16 cellular contexts compared by ENCODE assay signal in genomic region chr3:45002139-45002660, GRCh38. TPM values are rescaled to one million over a fixed set of nuclear protein-coding genes. Genes with fewer than 3 reads are reported as not detected.
A peak's percentile ranks its signal among the peaks of the same experiment; 100 is the strongest.
DNase-seq lines count a peak whose midpoint lies in the region; ATAC-seq and TF ChIP-seq lines count a peak whose summit lies in the region.
"Had no signal": no experiment of that assay in that cellular context is flagged by ENCODE, and none has a peak within 500 bp of the region (broad histone marks: within the 10 kb centered on the region; RNA-seq: fewer than 3 reads in every experiment).

No MANE protein-coding gene starts in this region.

- peaks cover 31% of the 10 kb centered on the region for H3K4me1 Mint-ChIP-seq in activated naive CD8-positive, alpha-beta T cell (ENCODE audit: low read depth)
- H3K4me1 Mint-ChIP-seq in activated naive CD8-positive, alpha-beta T cell treated with anti-CD3 and anti-CD28 coated beads for 36 hours = peaks cover 16% of the 10 kb centered on the region
- H3K4me1 Mint-ChIP-seq: CD14-positive monocyte, GM23338 had no signal

- no peaks in the 10 kb centered on the region for H3K9me3 ChIP-seq in RWPE2 (ENCODE audit: severe bottlenecking)
- no peaks in the 10 kb centered on the region for H3K9me3 ChIP-seq in skeletal muscle tissue (ENCODE audit: control insufficient read depth in 3 of 3, low read length in 3 of 3)
- H3K9me3 ChIP-seq: A549 had no signal

- H3K9ac ChIP-seq in skeletal muscle tissue (ENCODE audit: low read depth in 1 of 3, low read length in 3 of 3) = no peak overlapping the region

- no peak overlapping the region for H3K4me3 Mint-ChIP-seq in activated naive CD8-positive, alpha-beta T cell
- no peak overlapping the region for H3K4me3 Mint-ChIP-seq in activated naive CD8-positive, alpha-beta T cell treated with anti-CD3 and anti-CD28 coated beads for 36 hours
- H3K4me3 Mint-ChIP-seq: CD14-positive monocyte, GM23338 had no signal

- H3K9me3 Mint-ChIP-seq in activated naive CD8-positive, alpha-beta T cell (ENCODE audit: low read depth) = no peaks in the 10 kb centered on the region
- peaks cover 7% of the 10 kb centered on the region for H3K9me3 Mint-ChIP-seq in activated naive CD8-positive, alpha-beta T cell treated with anti-CD3 and anti-CD28 coated beads for 36 hours

- H3K27me3 Mint-ChIP-seq in activated naive CD8-positive, alpha-beta T cell = no peaks in the 10 kb centered on the region
- H3K27me3 Mint-ChIP-seq in activated naive CD8-positive, alpha-beta T cell treated with anti-CD3 and anti-CD28 coated beads for 36 hours = no peaks in the 10 kb centered on the region

- H3K4me1 ChIP-seq in RWPE2 (ENCODE audit: insufficient read depth, poor library complexity, severe bottlenecking) (no peaks in the 10 kb centered on the region), skeletal muscle tissue (ENCODE audit: control insufficient read depth in 3 of 3, insufficient read depth in 3 of 3, low read length in 3 of 3) (peaks cover 15 to 23% (median 20%) of the 10 kb centered on the region in 3 donors)
- H3K4me1 ChIP-seq: A549 had no signal

- H3K27ac Mint-ChIP-seq in activated naive CD8-positive, alpha-beta T cell = peak overlapping the region; percentile 36
- no peak overlapping the region for H3K27ac Mint-ChIP-seq in activated naive CD8-positive, alpha-beta T cell treated with anti-CD3 and anti-CD28 coated beads for 36 hours
- H3K27ac Mint-ChIP-seq: GM23338 had no signal

- H3K27ac ChIP-seq in RWPE2 (ENCODE audit: poor library complexity, severe bottlenecking) = no peak overlapping the region
- peak overlapping the region; percentile 64 for H3K27ac ChIP-seq in skeletal muscle tissue (ENCODE audit: low read depth, low read length)
- H3K27ac ChIP-seq: A549 had no signal

- ATAC-seq in RWPE2 (ENCODE audit: low read depth) = no peak
- ATAC-seq in left lobe of liver = peak; percentile 83
- ATAC-seq: A549, GM23338 had no signal

- in situ Hi-C loops in G401 (cut with HindIII; ENCODE audit: low sequenced_read_pairs) = no loop called here

- DNase-seq in activated naive CD8-positive, alpha-beta T cell treated with anti-CD3 and anti-CD28 coated beads for 36 hours = no peak
- DNase-seq in RWPE2 (ENCODE audit: low spot score) (no peak), left lobe of liver (ENCODE audit: low spot score) (no peak), retina (no peak), MV-4-11 (lab: John Stamatoyannopoulos, UW) (no peak), G401 (ENCODE audit: low spot score) (no peak)
- DNase-seq: DMS79, GDM1, NCI-H1092, NCI-H226, NCI-H526 treated with DMSO at 0.1 percent for 48 hours had no signal

- H3K36me3 Mint-ChIP-seq in activated naive CD8-positive, alpha-beta T cell = peaks cover 26% of the 10 kb centered on the region
- H3K36me3 Mint-ChIP-seq in activated naive CD8-positive, alpha-beta T cell treated with anti-CD3 and anti-CD28 coated beads for 36 hours = peaks cover 60% of the 10 kb centered on the region

- TF ChIP-seq CTCF in RWPE2 (IDR thresholded peaks at IDR 0.05; ENCODE audit: poor library complexity, severe bottlenecking) = peak; percentile 1

- H3K36me3 ChIP-seq in RWPE2 (ENCODE audit: low read depth) (peaks cover 82% of the 10 kb centered on the region), skeletal muscle tissue (ENCODE audit: control insufficient read depth in 3 of 3, insufficient read depth in 3 of 3, low read length in 3 of 3) (peaks cover 26 to 51% (median 48%) of the 10 kb centered on the region in 3 donors)

- no peaks in the 10 kb centered on the region for H3K27me3 ChIP-seq in RWPE2 (ENCODE audit: insufficient read depth, poor library complexity, severe bottlenecking)
- H3K27me3 ChIP-seq in skeletal muscle tissue (ENCODE audit: control insufficient read depth in 3 of 3, insufficient read depth in 3 of 3, low read length in 3 of 3) = no peaks in the 10 kb centered on the region

- H3K4me3 ChIP-seq in RWPE2 (ENCODE audit: severe bottlenecking) = no peak overlapping the region
- H3K4me3 ChIP-seq in skeletal muscle tissue (ENCODE audit: low read length in 3 of 3) = no peak overlapping the region
- H3K4me3 ChIP-seq: A549, GM23338 had no signal

RNA-seq across cellular contexts. Expression of gene CLEC3B, which starts 23.9 kb away (rescaled TPM):
- total RNA-seq in activated naive CD8-positive, alpha-beta T cell treated with anti-CD3 and anti-CD28 coated beads for 36 hours = not detected
- total RNA-seq in left lobe of liver (25.5 TPM), skeletal muscle tissue (129 TPM)
- total RNA-seq in G401 (2014; rRNA removed; shearing (Covaris generic)) = not detected in 2 replicates
- total RNA-seq: GM23338 had no signal

RNA-seq across cellular contexts. Expression of gene EXOSC7, which starts 26.2 kb away (rescaled TPM):
- 10 to 100 TPM; 91.6 to 92.0 TPM for total RNA-seq in activated naive CD8-positive, alpha-beta T cell treated with anti-CD3 and anti-CD28 coated beads for 36 hours
- 14.6 TPM for total RNA-seq in left lobe of liver
- 36.0 TPM for total RNA-seq in skeletal muscle tissue
- 66.9 and 78.1 TPM in 2 replicates for total RNA-seq in G401 (2014; rRNA removed; shearing (Covaris generic))

RNA-seq across cellular contexts. Expression of gene ZDHHC3, which starts 26.2 kb away (rescaled TPM):
- 10 to 100 TPM; 39.1 to 39.5 TPM for total RNA-seq in activated naive CD8-positive, alpha-beta T cell treated with anti-CD3 and anti-CD28 coated beads for 36 hours
- total RNA-seq in left lobe of liver = 36.6 TPM
- total RNA-seq in skeletal muscle tissue = 25.6 TPM
- 93.2 and 98.2 TPM in 2 replicates for total RNA-seq in G401 (2014; rRNA removed; shearing (Covaris generic))

Comparison
In these comparisons a context has a peak if more than half of its experiments do, and no peak if none do; other contexts are left out.
1. RNA of gene CLEC3B, which starts 23.9 kb away (total RNA-seq): 129 TPM in skeletal muscle tissue (single experiment) and 25.5 TPM in left lobe of liver (single experiment); not detected in activated naive CD8-positive, alpha-beta T cell treated with anti-CD3 and anti-CD28 coated beads for 36 hours and not detected in G401; every median in the first group is over 10 times any median in the second.